ENCODE assay signal across 14 cellular contexts in genomic region chr15:33069161-33069560, GRCh38.
DNase-seq lines count a peak whose midpoint lies in the region; ATAC-seq and TF ChIP-seq lines count a peak whose summit lies in the region.
"Had no signal": no experiment of that assay in that cellular context is flagged by ENCODE, and none has a peak within 500 bp of the region (broad histone marks: within the 10 kb centered on the region; RNA-seq: fewer than 3 reads in every experiment).

No MANE protein-coding gene starts in this region.

- H3K27me3 Mint-ChIP-seq in GM23338 (ENCODE audit: insufficient read depth, low read depth, poor library complexity) (peaks cover 13% of the 10 kb centered on the region), T-helper 17 cell (peaks cover 35% of the 10 kb centered on the region)

- ATAC-seq in GM23338 (no peak; the same call in 2 of the 3 replicates), T-helper 17 cell (no peak), GM21786 (IDR thresholded peaks at IDR 0.05; ENCODE audit: unreplicated experiment) (no peak)

- H3K4me3 ChIP-seq in GM23338 (peak overlapping the region; percentile 44; the same call in 1 of the 2 replicates), GM23248 (no peak overlapping the region)
- H3K4me3 ChIP-seq: gastroesophageal sphincter, MG63 had no signal

- DNase-seq in GM23338 (ENCODE audit: low spot score) (no peak), T-helper 17 cell (no peak), islet precursor cell (peak; percentile 80), renal cortical epithelial cell (ENCODE audit: low read depth) (peak; percentile 13), NCI-H2171 (lab: John Stamatoyannopoulos, UW) (no peak), GM23248 (no peak), kidney tubule cell (ENCODE audit: low spot score) (no peak)
- DNase-seq: activated CD4-positive, alpha-beta memory T cell treated with anti-CD3 and anti-CD28 coated beads, Interleukin-2, amount 10 ng/mL, durations not matched to agents 7 days and 5 days; activated gamma-delta T cell treated with Interleukin-2 at 50 U/mL for 16 hours; stimulated activated CD4-positive, alpha-beta T cell treated with anti-CD3 and anti-CD28 coated beads, Interleukin-15, amount 100 ng/mL, for 24 hours had no signal

- H3K27me3 ChIP-seq in GM23338 (ENCODE audit: insufficient read depth) = no peaks in the 10 kb centered on the region
- H3K27me3 ChIP-seq in GM23248 (replicated peaks; ENCODE audit: insufficient read depth) = peaks cover 11% of the 10 kb centered on the region; the same call in 1 of the 2 replicates
- H3K27me3 ChIP-seq: gastroesophageal sphincter, MG63 had no signal

- H3K36me3 ChIP-seq in GM23338 (ENCODE audit: insufficient read depth) = no peaks in the 10 kb centered on the region
- no peaks in the 10 kb centered on the region for H3K36me3 ChIP-seq in GM23248 (ENCODE audit: low read depth)
- H3K36me3 ChIP-seq: gastroesophageal sphincter, MG63, neutrophil had no signal

- H2AFZ ChIP-seq in GM23338 = no peak overlapping the region
- no peak overlapping the region for H2AFZ ChIP-seq in GM23248

- H4K20me1 ChIP-seq in GM23338 (replicated peaks; ENCODE audit: insufficient read depth) (no peaks in the 10 kb centered on the region), GM23248 (ENCODE audit: insufficient read depth) (no peaks in the 10 kb centered on the region)

- no peak for TF ChIP-seq CTCF in GM23338 (conservative IDR thresholded peaks at IDR 0.05; ENCODE audit: low read depth in 2 of 2)

- H3K9me2 ChIP-seq in GM23338 (ENCODE audit: insufficient read depth) = 0 out of 2 replicates have a peak, but pooled peaks cover 7% of the 10 kb centered on the region
- H3K9me2 ChIP-seq in GM23248 (ENCODE audit: insufficient read depth) = no peaks in the 10 kb centered on the region

- H3F3A ChIP-seq in GM23338 (replicated peaks; ENCODE audit: low read depth) (no peaks in the 10 kb centered on the region; the same call in none of the 2 replicates), GM23248 (ENCODE audit: insufficient read depth) (0 out of 2 replicates have a peak, but pooled peaks cover 8% of the 10 kb centered on the region)

- H3K4me2 ChIP-seq in GM23338 (peak overlapping the region; percentile 77), GM23248 (ENCODE audit: unreplicated experiment) (no peak overlapping the region)

- H3K4me3 Mint-ChIP-seq in GM23338 (peak overlapping the region; percentile 47; the same call in 1 of the 3 replicates), T-helper 17 cell (no peak overlapping the region)
- H3K4me3 Mint-ChIP-seq: activated CD4-positive, alpha-beta memory T cell treated with anti-CD3 and anti-CD28 coated beads, Interleukin-2, amount 10 ng/mL, durations not matched to agents 7 days and 5 days had no signal

- H3K27ac Mint-ChIP-seq in GM23338 (peak overlapping the region; percentile 82), T-helper 17 cell (peak overlapping the region; percentile 62)
- H3K27ac Mint-ChIP-seq: activated CD4-positive, alpha-beta memory T cell treated with anti-CD3 and anti-CD28 coated beads, Interleukin-2, amount 10 ng/mL, durations not matched to agents 7 days and 5 days had no signal

- in situ Hi-C loops in GM23248 (cut with MboI) = no loop called here

- H3K9ac ChIP-seq in GM23248 = no peak overlapping the region

- H3K4me1 ChIP-seq in GM23338 (ENCODE audit: insufficient read depth) (peaks cover 43% of the 10 kb centered on the region), GM23248 (ENCODE audit: insufficient read depth) (peaks cover 31% of the 10 kb centered on the region)

- H3K27ac ChIP-seq in GM23338 (ENCODE audit: low read depth) (peak overlapping the region; percentile 97), GM23248 (no peak overlapping the region)
- H3K27ac ChIP-seq: neutrophil had no signal

- no peaks in the 10 kb centered on the region; the same call in 2 of the 3 replicates for H3K36me3 Mint-ChIP-seq in GM23338 (ENCODE audit: low read depth)
- H3K36me3 Mint-ChIP-seq in T-helper 17 cell (ENCODE audit: low read depth) = peaks cover 18% of the 10 kb centered on the region

- H3K4me1 Mint-ChIP-seq in GM23338 (peaks cover 47% of the 10 kb centered on the region), T-helper 17 cell (peaks cover 24% of the 10 kb centered on the region)

- H3K9me3 ChIP-seq in T-helper 17 cell (ENCODE audit: control insufficient read depth, low read length, poor library complexity, severe bottlenecking) (no peaks in the 10 kb centered on the region), GM23248 (ENCODE audit: low read depth) (no peaks in the 10 kb centered on the region)
- H3K9me3 ChIP-seq: gastroesophageal sphincter, MG63, neutrophil had no signal

- no peaks in the 10 kb centered on the region for H3K9me3 Mint-ChIP-seq in GM23338
- H3K9me3 Mint-ChIP-seq: activated CD4-positive, alpha-beta memory T cell treated with anti-CD3 and anti-CD28 coated beads, Interleukin-2, amount 10 ng/mL, durations not matched to agents 7 days and 5 days had no signal

- H3K79me2 ChIP-seq in GM23338 (replicated peaks; ENCODE audit: insufficient read depth) = no peaks in the 10 kb centered on the region
- H3K79me2 ChIP-seq in GM23248 (ENCODE audit: insufficient read depth) = no peaks in the 10 kb centered on the region

TF ChIP-seq in GM23338, 12 proteins besides CTCF, POLR2A, EP300 and RAD21:
- TF ChIP-seq ETS1 (IDR thresholded peaks at IDR 0.05) (no peak), STAT1 (IDR thresholded peaks at IDR 0.05; ENCODE audit: unreplicated experiment) (no peak)

Comparison
In these comparisons a context has a peak if more than half of its experiments do, and no peak if none do; other contexts are left out.
1. DNase-seq: peak in islet precursor cell (single experiment) and renal cortical epithelial cell (single experiment); none in GM23338 (single experiment), T-helper 17 cell (0 of 3), NCI-H2171 (single experiment), GM23248 (single experiment) and kidney tubule cell (single experiment).